In genomic region chr5:60649288-60649917, GRCh38 we compare ENCODE assay signal across 8 cellular contexts. TPM values are rescaled to one million over a fixed set of nuclear protein-coding genes. Genes with fewer than 3 reads are reported as not detected.
DNase-seq lines count a peak whose midpoint lies in the region; ATAC-seq, FAIRE-seq and TF ChIP-seq lines count a peak whose summit lies in the region.

No MANE protein-coding gene starts in this region.

- H3K9me3 ChIP-seq in heart left ventricle: peaks cover 0 to 3% (median 0%) of the 10 kb centered on the region in 12 donors
- no peaks in the 10 kb centered on the region for H3K9me3 ChIP-seq in small intestine (ENCODE audit: control insufficient read depth, low read depth)

- DNase-seq in heart left ventricle (no peak), cardiac septum (ENCODE audit: low spot score) (no peak), NOMO-1 treated with DMSO at 0.1 percent for 48 hours (lab: John Stamatoyannopoulos, UW; ENCODE audit: unreplicated experiment) (peak; percentile 23), erythroblast (lab: John Stamatoyannopoulos, UW) (peak; percentile 54 to 56), small intestine (peak; percentile 55), GOT3 (lab: John Stamatoyannopoulos, UW) (no peak)
- DNase-seq in stimulated activated naive CD8-positive, alpha-beta T cell treated with anti-CD3 and anti-CD28 coated beads, Interleukin-15, amount 100 ng/mL, for 72 hours: no peak

- H3K27ac ChIP-seq in heart left ventricle (no peak overlapping the region), small intestine (ENCODE audit: low read depth in 1 of 2, low read length in 1 of 2) (no peak overlapping the region)

- no peaks in the 10 kb centered on the region for H3K9me3 Mint-ChIP-seq in stimulated activated naive CD8-positive, alpha-beta T cell treated with anti-CD3 and anti-CD28 coated beads, Interleukin-15, amount 100 ng/mL, for 72 hours

- peak; percentile 30 for FAIRE-seq in small intestine (lab: Jason Lieb, UNC)

- TF ChIP-seq POLR2A in heart left ventricle (IDR thresholded peaks at IDR 0.05) (no peak), erythroblast (IDR thresholded peaks at IDR 0.05; ENCODE audit: low read length) (no peak)

- H3K4me3 ChIP-seq in heart left ventricle (no peak overlapping the region), small intestine (ENCODE audit: low read depth in 1 of 2, low read length in 2 of 2) (no peak overlapping the region)

- no peaks in the 10 kb centered on the region for H3K36me3 ChIP-seq in heart left ventricle
- no peaks in the 10 kb centered on the region for H3K36me3 ChIP-seq in small intestine (ENCODE audit: control insufficient read depth in 2 of 2, insufficient read depth in 2 of 2, low read length in 2 of 2)

- intact Hi-C loops in heart left ventricle (cut with DNase I) (loop anchor here in 3 of 10 donors (5.0 to 10.0 kb wide), 2 partner anchors 835 to 837 kb away; no protein-coding TSS in a partner anchor), cardiac septum (cut with DNase I) (no loop called here)

- ATAC-seq in heart left ventricle (no peak), HG02852 (IDR thresholded peaks at IDR 0.05; ENCODE audit: unreplicated experiment) (peak; percentile 67)
- ATAC-seq in stimulated activated naive CD8-positive, alpha-beta T cell treated with anti-CD3 and anti-CD28 coated beads, Interleukin-15, amount 100 ng/mL, for 72 hours: no peak

- H3K4me3 Mint-ChIP-seq in stimulated activated naive CD8-positive, alpha-beta T cell treated with anti-CD3 and anti-CD28 coated beads, Interleukin-15, amount 100 ng/mL, for 72 hours: no peak overlapping the region

- H3K4me1 Mint-ChIP-seq in stimulated activated naive CD8-positive, alpha-beta T cell treated with anti-CD3 and anti-CD28 coated beads, Interleukin-15, amount 100 ng/mL, for 72 hours: no peaks in the 10 kb centered on the region

- H3K27ac Mint-ChIP-seq in stimulated activated naive CD8-positive, alpha-beta T cell treated with anti-CD3 and anti-CD28 coated beads, Interleukin-15, amount 100 ng/mL, for 72 hours: no peak overlapping the region

- H3K4me1 ChIP-seq in heart left ventricle (no peaks in the 10 kb centered on the region), small intestine (ENCODE audit: control insufficient read depth in 2 of 2, insufficient read depth in 1 of 2, low read depth in 1 of 2, low read length in 1 of 2) (no peaks in the 10 kb centered on the region)

- 16 to 29% (median 23%) methylated on average over 1 of the region's 1 CpG for WGBS in heart left ventricle, 4 donors
- WGBS in small intestine, 3 donors: 5 to 21% (median 12%) methylated on average over 1 of the region's 1 CpG

- no peaks in the 10 kb centered on the region for H3K27me3 ChIP-seq in heart left ventricle
- H3K27me3 ChIP-seq in small intestine (ENCODE audit: control insufficient read depth in 2 of 2, insufficient read depth in 2 of 2, low read length in 2 of 2): no peaks in the 10 kb centered on the region

- no peaks in the 10 kb centered on the region for H3K27me3 Mint-ChIP-seq in stimulated activated naive CD8-positive, alpha-beta T cell treated with anti-CD3 and anti-CD28 coated beads, Interleukin-15, amount 100 ng/mL, for 72 hours

- peak; percentile 26 to 60 (median 39) for TF ChIP-seq CTCF in heart left ventricle (IDR thresholded peaks at IDR 0.05)

RNA-seq across cellular contexts. Expression of gene DEPDC1B, which starts 50.6 kb away (rescaled TPM):
- total RNA-seq in heart left ventricle (1 to 10 TPM in 1 of 9 donors, under 1 TPM in 4, not detected in 4; 0.22 to 3.1 (median 0.36) TPM), cardiac septum (not detected)
- polyA plus RNA-seq in heart left ventricle (under 1 TPM in 1 of 2 donors, not detected in 1; 0.10 TPM), small intestine (10 to 100 TPM in 1 of 3 donors, 1 to 10 TPM in 2; 2.4 to 19.2 (median 9.4) TPM)

Comparison
In these comparisons a context has a peak if more than half of its experiments do, and no peak if none do; other contexts are left out.
1. DNase-seq: peak in NOMO-1 treated with DMSO at 0.1 percent for 48 hours (single experiment), erythroblast (2 of 2) and small intestine (single experiment); none in heart left ventricle (0 of 5), cardiac septum (single experiment), stimulated activated naive CD8-positive, alpha-beta T cell treated with anti-CD3 and anti-CD28 coated beads, Interleukin-15, amount 100 ng/mL, for 72 hours (0 of 2) and GOT3 (single experiment).